In the genomic region with DNA sequence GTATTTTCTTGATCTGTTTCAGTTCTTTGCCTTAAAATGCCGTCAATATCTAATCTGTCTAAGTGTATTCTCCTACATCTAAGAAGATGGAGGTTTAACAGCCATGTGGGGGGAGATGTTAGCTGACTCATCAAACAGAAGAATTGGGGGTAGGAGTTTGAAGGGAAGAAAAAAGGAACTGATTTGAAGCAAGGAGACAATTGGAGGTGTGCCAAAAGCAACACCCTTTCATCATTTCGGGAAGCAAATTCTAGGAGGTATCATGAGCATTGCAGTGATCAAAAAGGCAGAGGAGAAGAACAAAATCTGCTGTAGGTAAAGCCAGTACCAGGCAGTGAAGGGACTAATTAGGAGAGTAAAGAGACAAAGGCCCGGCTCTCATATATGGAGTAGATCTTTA, we compare ENCODE assay signal across 15 cellular contexts.
A peak's percentile ranks its signal among the peaks of the same experiment; 100 is the strongest.
DNase-seq lines count a peak whose midpoint lies in the region; ATAC-seq and TF ChIP-seq lines count a peak whose summit lies in the region.
"Had no signal": no experiment of that assay in that cellular context is flagged by ENCODE, and none has a peak within 500 bp of the region (broad histone marks: within the 10 kb centered on the region; RNA-seq: fewer than 3 reads in every experiment).

No MANE protein-coding gene starts in this region.

- H3K4me1 Mint-ChIP-seq in HFFc6 (ENCODE audit: low read depth) (peaks cover 33% of the 10 kb centered on the region), chondrocyte (ENCODE audit: low read depth) (peaks cover 14% of the 10 kb centered on the region)

- H3K9me3 Mint-ChIP-seq in HFFc6, result no peaks in the 10 kb centered on the region
- no peaks in the 10 kb centered on the region for H3K9me3 Mint-ChIP-seq in chondrocyte (ENCODE audit: low read depth)
- H3K9me3 Mint-ChIP-seq: activated naive CD8-positive, alpha-beta T cell treated with anti-CD3 and anti-CD28 coated beads, Interleukin-2, amount 50 U/mL, for 24 hours; immature natural killer cell had no signal

- intact Hi-C loops in esophagus muscularis mucosa (cut with DNase I), result no loop called here

- H3K36me3 ChIP-seq in esophagus muscularis mucosa, result no peaks in the 10 kb centered on the region
- H3K36me3 ChIP-seq: pancreas, tibial nerve had no signal

- no peaks in the 10 kb centered on the region for H3K4me1 ChIP-seq in esophagus muscularis mucosa
- H3K4me1 ChIP-seq: pancreas, tibial nerve had no signal

- no peak for TF ChIP-seq POLR2A in esophagus muscularis mucosa (IDR thresholded peaks at IDR 0.05; ENCODE audit: low read depth)

- no peak overlapping the region for H3K27ac ChIP-seq in esophagus muscularis mucosa (replicated peaks in 1 of 4)
- H3K27ac ChIP-seq: pancreas, tibial nerve had no signal

- no peaks in the 10 kb centered on the region for H3K36me3 Mint-ChIP-seq in HFFc6 (ENCODE audit: low read depth)
- peaks cover 4% of the 10 kb centered on the region for H3K36me3 Mint-ChIP-seq in chondrocyte (ENCODE audit: low read depth)
- H3K36me3 Mint-ChIP-seq: immature natural killer cell had no signal

- no peak for TF ChIP-seq EP300 in esophagus muscularis mucosa (IDR thresholded peaks at IDR 0.05)

- no peaks in the 10 kb centered on the region for H3K27me3 ChIP-seq in esophagus muscularis mucosa
- H3K27me3 ChIP-seq: pancreas, tibial nerve had no signal

- WGBS in esophagus muscularis mucosa, result 70% methylated on average over 3 of the region's 3 CpGs

- H3K27me3 Mint-ChIP-seq in HFFc6 (ENCODE audit: insufficient read depth) (peaks cover 4% of the 10 kb centered on the region), chondrocyte (ENCODE audit: low read depth) (no peaks in the 10 kb centered on the region)

- no peak for ATAC-seq in GM18861 (IDR thresholded peaks at IDR 0.05; ENCODE audit: unreplicated experiment)
- no peak for ATAC-seq in GM18858 (IDR thresholded peaks at IDR 0.05; ENCODE audit: unreplicated experiment)
- ATAC-seq: activated CD4-positive, CD25-positive, alpha-beta regulatory T cell treated with anti-CD3 and anti-CD28 coated beads, Interleukin-2, amount 50 U/mL, for 24 hours; activated naive CD8-positive, alpha-beta T cell treated with anti-CD3 and anti-CD28 coated beads, Interleukin-2, amount 50 U/mL, for 24 hours; pancreas had no signal

- TF ChIP-seq CTCF in HFFc6 (IDR thresholded peaks at IDR 0.05) (no peak), chondrocyte (IDR thresholded peaks at IDR 0.05) (no peak), esophagus muscularis mucosa (IDR thresholded peaks at IDR 0.05) (no peak)

- H3K4me3 Mint-ChIP-seq in HFFc6 (peak overlapping the region; percentile 24; the same call in 1 of the 2 replicates), chondrocyte (ENCODE audit: unreplicated experiment) (no peak overlapping the region)
- H3K4me3 Mint-ChIP-seq: activated naive CD8-positive, alpha-beta T cell treated with anti-CD3 and anti-CD28 coated beads, Interleukin-2, amount 50 U/mL, for 24 hours; immature natural killer cell had no signal

- no peaks in the 10 kb centered on the region for H3K9me3 ChIP-seq in esophagus muscularis mucosa
- H3K9me3 ChIP-seq: pancreas, tibial nerve had no signal

- DNase-seq in A172 (ENCODE audit: low spot score) (peak; percentile 13), HFFc6 (no peak), OCI-M1 (lab: John Stamatoyannopoulos, UW) (peak; percentile 89), chondrocyte (ENCODE audit: low spot score) (no peak), esophagus muscularis mucosa (ENCODE audit: extremely low spot score) (no peak), NCI-H2029 (lab: John Stamatoyannopoulos, UW) (no peak)
- DNase-seq: activated naive CD8-positive, alpha-beta T cell treated with anti-CD3 and anti-CD28 coated beads, Interleukin-2, amount 50 U/mL, for 24 hours; immature natural killer cell; NCI-H1105; NCI-H524; pancreas had no signal

- H3K4me3 ChIP-seq in esophagus muscularis mucosa, result no peak overlapping the region
- H3K4me3 ChIP-seq: pancreas, tibial nerve had no signal

- H3K27ac Mint-ChIP-seq in HFFc6 (peak overlapping the region; percentile 32; the same call in 1 of the 2 replicates), chondrocyte (ENCODE audit: unreplicated experiment) (peak overlapping the region; percentile 43)
- H3K27ac Mint-ChIP-seq: activated naive CD8-positive, alpha-beta T cell treated with anti-CD3 and anti-CD28 coated beads, Interleukin-2, amount 50 U/mL, for 24 hours; immature natural killer cell had no signal

Comparison
In these comparisons a context has a peak if more than half of its experiments do, and no peak if none do; other contexts are left out.
1. DNase-seq: peak in A172 (single experiment) and OCI-M1 (single experiment); none in HFFc6 (single experiment), chondrocyte (single experiment), esophagus muscularis mucosa (single experiment) and NCI-H2029 (single experiment).